1 cellular context compared by ENCODE assay signal in genomic region chr2:34003795-34004194, GRCh38.
TF ChIP-seq lines count a peak whose summit lies in the region.

No MANE protein-coding gene starts in this region.

TF ChIP-seq in H1, 55 proteins besides CTCF, POLR2A, EP300 and RAD21 (continued from another document):
- TF ChIP-seq ASH2L (IDR thresholded peaks at IDR 0.05; ENCODE audit: low read length), result no peak
- TF ChIP-seq SP2 (IDR thresholded peaks at IDR 0.05; ENCODE audit: low read length), result no peak
- TF ChIP-seq CBX5 (IDR thresholded peaks at IDR 0.05; ENCODE audit: low read depth, low read length), result no peak
- TF ChIP-seq TCF12 (IDR thresholded peaks at IDR 0.05; ENCODE audit: low read depth, low read length), result no peak
- no peak for TF ChIP-seq EZH2 (IDR thresholded peaks at IDR 0.05; ENCODE audit: low read depth, low read length, severe bottlenecking)
- no peak for TF ChIP-seq ATF3 (IDR thresholded peaks at IDR 0.05; ENCODE audit: insufficient read depth, low read depth, low read length)
- TF ChIP-seq JUN (IDR thresholded peaks at IDR 0.05; ENCODE audit: low read depth, low read length), result no peak
